ENCODE assay signal across 1 cellular context in genomic region chr19:51904331-51905165, GRCh38.
A peak's percentile ranks its signal among the peaks of the same experiment; 100 is the strongest.
TF ChIP-seq lines count a peak whose summit lies in the region.

Gene ZNF649, minus strand, starts transcription at chr19:51905017. Its CDS starts 4,910 bp downstream, at chr19:51900107.

TF ChIP-seq in K562, 482 proteins besides CTCF, POLR2A, EP300 and RAD21 (continued from another document and continues in another):
- 0 out of 2 replicates have a peak, but pooled peaks have one; percentile 59 for TF ChIP-seq ZBTB9 (CRISPR knock-in tag; IDR thresholded peaks at IDR 0.05)
- TF ChIP-seq ZNF717 (CRISPR knock-in tag; IDR thresholded peaks at IDR 0.05) = no peak
- TF ChIP-seq BCOR (IDR thresholded peaks at IDR 0.05) = no peak
- TF ChIP-seq CC2D1A (IDR thresholded peaks at IDR 0.05) = peak; percentile 47; the same call in 1 of the 2 replicates
- no peak for TF ChIP-seq MTF1 (CRISPR knock-in tag; IDR thresholded peaks at IDR 0.05; ENCODE audit: borderline replicate concordance)
- peak; percentile 30 for TF ChIP-seq TAF9B (IDR thresholded peaks at IDR 0.05; ENCODE audit: partially characterized antibody)
- no peak for TF ChIP-seq ESRRB (CRISPR knock-in tag; IDR thresholded peaks at IDR 0.05; ENCODE audit: borderline replicate concordance)
- TF ChIP-seq TBP (optimal IDR thresholded peaks at IDR 0.05; ENCODE audit: low read depth, low read length) = peak; percentile 69
- peak; percentile 61; the same call in 1 of the 2 replicates for TF ChIP-seq MTA3 (IDR thresholded peaks at IDR 0.05; ENCODE audit: borderline replicate concordance)
- TF ChIP-seq BRCA1 (IDR thresholded peaks at IDR 0.05) = no peak
- TF ChIP-seq BRCA1 (CRISPR knock-in tag; IDR thresholded peaks at IDR 0.05) = no peak
- peak; percentile 66; the same call in 1 of the 2 replicates for TF ChIP-seq SMARCE1 (IDR thresholded peaks at IDR 0.05)
- TF ChIP-seq ZNF146 (CRISPR knock-in tag; IDR thresholded peaks at IDR 0.05; ENCODE audit: unreplicated experiment) = no peak
- no peak for TF ChIP-seq PTRF (tag; IDR thresholded peaks at IDR 0.05)
- TF ChIP-seq ZBTB34 (CRISPR knock-in tag; IDR thresholded peaks at IDR 0.05) = no peak
- peak; percentile 77; the same call in 1 of the 2 replicates for TF ChIP-seq ZBTB49 (CRISPR knock-in tag; IDR thresholded peaks at IDR 0.05; ENCODE audit: borderline replicate concordance)
- TF ChIP-seq ZNF589 (CRISPR knock-in tag; IDR thresholded peaks at IDR 0.05; ENCODE audit: low read depth) = no peak
- no peak for TF ChIP-seq CEBPG (CRISPR knock-in tag; IDR thresholded peaks at IDR 0.05)
- peak in 1 of 2 experiments; percentile 48; a peak in 1 of 4 replicates for TF ChIP-seq CEBPG (tag; conservative IDR thresholded peaks at IDR 0.05 in 1 of 2, IDR thresholded peaks at IDR 0.05 in 1 of 2)
- no peak for TF ChIP-seq ZNF280B (CRISPR knock-in tag; IDR thresholded peaks at IDR 0.05)
- no peak for TF ChIP-seq RBM17 (IDR thresholded peaks at IDR 0.05; ENCODE audit: borderline replicate concordance, low read depth, low read length)
- TF ChIP-seq ZNF76 (CRISPR knock-in tag; IDR thresholded peaks at IDR 0.05; ENCODE audit: borderline replicate concordance) = no peak
- peak; percentile 55 for TF ChIP-seq CTCFL (IDR thresholded peaks at IDR 0.05; ENCODE audit: borderline replicate concordance, insufficient read depth, low read depth, low read length, poor library complexity, severe bottlenecking)
- TF ChIP-seq PHF8 (IDR thresholded peaks at IDR 0.05; ENCODE audit: borderline replicate concordance, low read length) = peak; percentile 82
- no peak for TF ChIP-seq POLR3G (IDR thresholded peaks at IDR 0.05; ENCODE audit: extremely low read depth, insufficient read length, insufficient replicate concordance)
- TF ChIP-seq SIN3A (IDR thresholded peaks at IDR 0.05; ENCODE audit: borderline replicate concordance in 2 of 2, control insufficient read depth in 1 of 2, low read depth in 2 of 2, low read length in 2 of 2) = peak in 1 of 2 experiments; percentile 58; a peak in 1 of 4 replicates
- peak; percentile 48; the same call in 1 of the 2 replicates for TF ChIP-seq EHMT2 (IDR thresholded peaks at IDR 0.05)
- TF ChIP-seq NKRF (IDR thresholded peaks at IDR 0.05; ENCODE audit: borderline replicate concordance) = peak; percentile 76; the same call in 1 of the 2 replicates
- TF ChIP-seq MBD2 (IDR thresholded peaks at IDR 0.05; ENCODE audit: borderline replicate concordance, low read depth) = peak; percentile 73
- TF ChIP-seq SRSF7 (optimal IDR thresholded peaks at IDR 0.05; ENCODE audit: low read depth, low read length) = no peak
- no peak for TF ChIP-seq DLX4 (CRISPR knock-in tag; IDR thresholded peaks at IDR 0.05)
- no peak for TF ChIP-seq NFXL1 (CRISPR knock-in tag; IDR thresholded peaks at IDR 0.05)
- peak; percentile 49 for TF ChIP-seq DPF2 (IDR thresholded peaks at IDR 0.05)
- peak; percentile 70; the same call in 1 of the 2 replicates for TF ChIP-seq ATF6 (CRISPR knock-in tag; IDR thresholded peaks at IDR 0.05)
- 0 out of 4 replicates have a peak, but pooled peaks of 1 of the 2 experiments have one; percentile 53 for TF ChIP-seq KDM4B (IDR thresholded peaks at IDR 0.05; ENCODE audit: borderline replicate concordance in 2 of 2, low read depth in 1 of 2)
- no peak for TF ChIP-seq ZNF384 (IDR thresholded peaks at IDR 0.05; ENCODE audit: low read depth, low read length)
- peak in 1 of 2 experiments; percentile 31; a peak in 1 of 4 replicates for TF ChIP-seq TEAD1 (CRISPR knock-in tag; IDR thresholded peaks at IDR 0.05)
- no peak for TF ChIP-seq ZNF586 (CRISPR knock-in tag; conservative IDR thresholded peaks at IDR 0.05)
- TF ChIP-seq ZNF23 (CRISPR knock-in tag; IDR thresholded peaks at IDR 0.05) = no peak
- no peak; the same call in 1 of the 2 replicates for TF ChIP-seq E2F1 (CRISPR knock-in tag; IDR thresholded peaks at IDR 0.05)
- TF ChIP-seq RBM15 (IDR thresholded peaks at IDR 0.05; ENCODE audit: insufficient read depth, low read length) = no peak
- no peak for TF ChIP-seq HDAC8 (tag; IDR thresholded peaks at IDR 0.05)
- TF ChIP-seq HMGXB4 (CRISPR knock-in tag; IDR thresholded peaks at IDR 0.05) = no peak
- no peak for TF ChIP-seq EWSR1 (IDR thresholded peaks at IDR 0.05; ENCODE audit: borderline replicate concordance, low read depth, partially characterized antibody)
- TF ChIP-seq ZNF124 (CRISPR knock-in tag; IDR thresholded peaks at IDR 0.05) = no peak
- peak; percentile 57; the same call in 1 of the 2 replicates for TF ChIP-seq TEAD4 (IDR thresholded peaks at IDR 0.05; ENCODE audit: low read length)
- TF ChIP-seq TEAD4 (CRISPR knock-in tag; IDR thresholded peaks at IDR 0.05; ENCODE audit: borderline replicate concordance) = no peak
- TF ChIP-seq FOXJ3 (CRISPR knock-in tag; IDR thresholded peaks at IDR 0.05) = no peak
- no peak for TF ChIP-seq KLF10 (CRISPR knock-in tag; IDR thresholded peaks at IDR 0.05)
- 0 out of 2 replicates have a peak, but pooled peaks have one; percentile 43 for TF ChIP-seq SMAD3 (CRISPR knock-in tag; conservative IDR thresholded peaks at IDR 0.05)
